Comparison of ENCODE assay signal across 8 cellular contexts in the genomic region with DNA sequence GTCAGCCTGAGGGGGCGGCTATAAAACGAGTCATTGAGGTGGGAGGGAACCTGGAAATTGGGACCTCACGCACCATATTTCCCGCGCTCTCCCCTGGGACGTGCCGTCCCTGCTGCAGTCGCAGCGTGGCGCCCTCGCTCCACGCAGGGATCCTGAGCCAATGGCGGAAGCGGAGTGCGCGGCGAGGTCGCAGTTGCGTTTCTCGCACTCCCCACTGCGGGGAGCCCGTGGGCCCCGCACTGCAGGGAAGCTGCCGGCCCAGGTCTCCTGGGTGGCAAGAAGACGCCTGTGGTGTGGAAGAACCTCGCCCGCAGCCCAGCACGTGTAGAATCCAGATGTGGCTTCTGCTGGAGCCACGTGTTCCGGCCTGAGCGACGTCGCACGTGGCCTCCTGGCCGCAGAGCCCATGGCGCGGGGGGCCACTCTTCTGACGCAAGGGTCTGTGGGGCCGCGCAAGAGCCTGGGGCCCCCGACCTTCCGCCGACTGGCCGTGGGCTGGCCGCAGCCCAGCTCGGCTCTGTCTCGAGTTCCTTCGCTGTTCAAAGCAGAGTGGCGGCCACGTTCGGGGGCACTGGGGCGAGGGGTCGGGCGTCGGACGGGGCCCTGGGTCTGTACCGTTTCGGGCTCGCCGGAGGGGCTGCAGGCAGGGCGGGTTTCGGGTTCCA. TPM values are rescaled to one million over a fixed set of nuclear protein-coding genes. Genes with fewer than 3 reads are reported as not detected.
DNase-seq lines count a peak whose midpoint lies in the region; ATAC-seq and TF ChIP-seq lines count a peak whose summit lies in the region.

No MANE protein-coding gene starts in this region.

- peak overlapping the region; percentile 31 for H3K4me3 Mint-ChIP-seq in activated T-cell treated with anti-CD3 and anti-CD28 coated beads, Interleukin-2, amount 50 U/mL, for 4 hours
- no peak overlapping the region for H3K4me3 Mint-ChIP-seq in nephron progenitor cell
- H3K4me3 Mint-ChIP-seq in stimulated activated naive CD8-positive, alpha-beta T cell treated with anti-CD3 and anti-CD28 coated beads, Interleukin-15, amount 100 ng/mL, for 72 hours, result peak overlapping the region in 1 of 2 donors; percentile 32

- peaks cover 7% of the 10 kb centered on the region for H3K36me3 Mint-ChIP-seq in activated T-cell treated with anti-CD3 and anti-CD28 coated beads, Interleukin-2, amount 50 U/mL, for 4 hours (ENCODE audit: insufficient read depth)
- H3K36me3 Mint-ChIP-seq in nephron progenitor cell (ENCODE audit: low read depth), result peaks cover 5% of the 10 kb centered on the region

- no peak overlapping the region for H3K27ac Mint-ChIP-seq in nephron progenitor cell
- H3K27ac Mint-ChIP-seq in stimulated activated naive CD8-positive, alpha-beta T cell treated with anti-CD3 and anti-CD28 coated beads, Interleukin-15, amount 100 ng/mL, for 72 hours, result no peak overlapping the region

- peak; percentile 100 for TF ChIP-seq CTCF in nephron progenitor cell (IDR thresholded peaks at IDR 0.05)

- H3K27me3 Mint-ChIP-seq in activated T-cell treated with anti-CD3 and anti-CD28 coated beads, Interleukin-2, amount 50 U/mL, for 4 hours (ENCODE audit: low read depth), result peaks cover 32% of the 10 kb centered on the region
- peaks cover 17% of the 10 kb centered on the region for H3K27me3 Mint-ChIP-seq in nephron progenitor cell (ENCODE audit: low read depth, poor library complexity)
- no peaks in the 10 kb centered on the region for H3K27me3 Mint-ChIP-seq in stimulated activated naive CD8-positive, alpha-beta T cell treated with anti-CD3 and anti-CD28 coated beads, Interleukin-15, amount 100 ng/mL, for 72 hours

- peaks cover 14% of the 10 kb centered on the region for H3K4me1 Mint-ChIP-seq in activated T-cell treated with anti-CD3 and anti-CD28 coated beads, Interleukin-2, amount 50 U/mL, for 4 hours (ENCODE audit: low read depth)
- peaks cover 17% of the 10 kb centered on the region for H3K4me1 Mint-ChIP-seq in nephron progenitor cell
- peaks cover 22% of the 10 kb centered on the region for H3K4me1 Mint-ChIP-seq in stimulated activated naive CD8-positive, alpha-beta T cell treated with anti-CD3 and anti-CD28 coated beads, Interleukin-15, amount 100 ng/mL, for 72 hours

- DNase-seq in Daoy (ENCODE audit: low read depth) (peak; percentile 50), NCI-H82 (lab: John Stamatoyannopoulos, UW) (peak; percentile 87), fibroblast of gingiva (ENCODE audit: low read depth) (peak; percentile 38), nephron progenitor cell (peak; percentile 88), NCI-H446 (lab: John Stamatoyannopoulos, UW) (no peak)
- DNase-seq in activated T-cell treated with anti-CD3 and anti-CD28 coated beads, Interleukin-2, amount 50 U/mL, for 4 hours, result peak; percentile 77
- peak; percentile 81 to 83 for DNase-seq in stimulated activated naive CD8-positive, alpha-beta T cell treated with anti-CD3 and anti-CD28 coated beads, Interleukin-15, amount 100 ng/mL, for 72 hours

- no peaks in the 10 kb centered on the region for H3K9me3 Mint-ChIP-seq in activated T-cell treated with anti-CD3 and anti-CD28 coated beads, Interleukin-2, amount 50 U/mL, for 4 hours
- H3K9me3 Mint-ChIP-seq in nephron progenitor cell, result no peaks in the 10 kb centered on the region
- H3K9me3 Mint-ChIP-seq in stimulated activated naive CD8-positive, alpha-beta T cell treated with anti-CD3 and anti-CD28 coated beads, Interleukin-15, amount 100 ng/mL, for 72 hours, result no peaks in the 10 kb centered on the region

- peak; percentile 66 for ATAC-seq in HG02571 (IDR thresholded peaks at IDR 0.05; ENCODE audit: unreplicated experiment)
- peak; percentile 97 for ATAC-seq in activated T-cell treated with anti-CD3 and anti-CD28 coated beads, Interleukin-2, amount 50 U/mL, for 4 hours
- peak; percentile 87 for ATAC-seq in stimulated activated naive CD8-positive, alpha-beta T cell treated with anti-CD3 and anti-CD28 coated beads, Interleukin-15, amount 100 ng/mL, for 72 hours

RNA-seq across cellular contexts. Expression of a gene that starts 26.4 kb away (rescaled TPM):
- 3.6 and 4.6 TPM in 2 replicates for total RNA-seq in Daoy (2014; rRNA removed; shearing (Covaris generic))
- total RNA-seq in activated T-cell treated with anti-CD3 and anti-CD28 coated beads, Interleukin-2, amount 50 U/mL, for 4 hours, result 10 to 100 TPM; 42.8 to 52.6 (median 48.7) TPM

RNA-seq across cellular contexts. Expression of a gene that starts 32.5 kb away (rescaled TPM):
- 138 and 147 TPM in 2 replicates for total RNA-seq in Daoy (2014; rRNA removed; shearing (Covaris generic))
- 100 to 1,000 TPM; 261 to 286 (median 280) TPM for total RNA-seq in activated T-cell treated with anti-CD3 and anti-CD28 coated beads, Interleukin-2, amount 50 U/mL, for 4 hours

RNA-seq across cellular contexts. Expression of a gene that starts 42.5 kb away (rescaled TPM):
- 0.27 and 0.34 TPM in 2 replicates for total RNA-seq in Daoy (2014; rRNA removed; shearing (Covaris generic))
- 1 to 10 TPM; 6.2 to 7.6 (median 6.9) TPM for total RNA-seq in activated T-cell treated with anti-CD3 and anti-CD28 coated beads, Interleukin-2, amount 50 U/mL, for 4 hours

Comparison
In these comparisons a context has a peak if more than half of its experiments do, and no peak if none do; other contexts are left out.
1. DNase-seq: peak in Daoy (single experiment), NCI-H82 (single experiment), activated T-cell treated with anti-CD3 and anti-CD28 coated beads, Interleukin-2, amount 50 U/mL, for 4 hours (single experiment), fibroblast of gingiva (single experiment), nephron progenitor cell (single experiment) and stimulated activated naive CD8-positive, alpha-beta T cell treated with anti-CD3 and anti-CD28 coated beads, Interleukin-15, amount 100 ng/mL, for 72 hours (2 of 2); none in NCI-H446 (0 of 2).
2. Peak in every context shown above with its lines, with median percentiles within 50 percentile points of each other: ATAC-seq.